In the genomic region with DNA sequence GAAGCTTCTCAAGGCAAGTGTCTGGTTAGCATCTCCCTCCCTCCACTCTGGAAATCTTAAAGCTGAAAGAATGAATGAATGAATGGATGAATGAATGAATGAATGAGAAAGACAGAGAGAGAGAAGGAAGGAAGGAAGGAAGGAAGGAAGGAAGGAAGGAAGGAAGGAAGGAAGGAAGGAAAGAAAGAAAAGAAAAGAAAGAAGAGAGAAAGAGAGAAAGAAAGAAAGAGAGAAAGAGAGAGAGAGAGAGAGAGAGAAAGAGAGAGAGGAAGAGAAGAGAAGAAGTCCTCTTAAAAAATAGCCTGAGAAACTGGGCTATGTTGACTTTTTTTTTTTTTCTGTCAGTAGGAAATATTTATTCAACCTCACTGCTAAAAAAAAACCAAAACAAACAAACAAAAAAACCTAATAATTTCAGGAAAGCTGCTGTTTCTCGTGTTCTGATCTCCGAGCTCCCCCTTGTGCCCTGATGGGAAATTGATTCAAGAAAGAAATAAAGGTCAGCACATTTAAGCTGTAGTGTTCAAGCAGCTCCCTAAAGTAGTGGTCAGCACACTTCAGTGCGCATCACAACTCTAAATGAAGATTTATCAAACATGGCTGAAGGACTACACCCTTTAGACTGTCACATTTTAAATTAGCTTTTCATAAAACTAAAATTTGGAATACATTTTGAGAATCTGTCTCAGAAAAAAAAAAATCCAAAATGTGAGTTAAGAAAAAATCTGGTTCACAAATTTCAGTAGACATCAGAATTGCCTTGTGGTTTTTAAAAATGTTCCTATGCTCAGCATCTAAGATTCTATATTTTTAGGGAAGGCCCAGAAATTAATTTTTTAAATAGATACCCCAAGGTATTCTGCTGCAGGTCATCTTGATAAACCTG, we compare ENCODE assay signal across 8 cellular contexts.
A peak's percentile ranks its signal among the peaks of the same experiment; 100 is the strongest.
DNase-seq lines count a peak whose midpoint lies in the region; ATAC-seq and TF ChIP-seq lines count a peak whose summit lies in the region.

No MANE protein-coding gene starts in this region.

- H3K36me3 Mint-ChIP-seq in chondrocyte (ENCODE audit: low read depth) (no peaks in the 10 kb centered on the region), neural crest cell (ENCODE audit: low read depth) (no peaks in the 10 kb centered on the region)
- H3K36me3 Mint-ChIP-seq in activated CD4-positive, alpha-beta memory T cell treated with anti-CD3 and anti-CD28 coated beads for 36 hours: no peaks in the 10 kb centered on the region

- no peaks in the 10 kb centered on the region for H3K4me1 Mint-ChIP-seq in chondrocyte (ENCODE audit: low read depth)
- H3K4me1 Mint-ChIP-seq in neural crest cell: no peaks in the 10 kb centered on the region
- H3K4me1 Mint-ChIP-seq in activated CD4-positive, alpha-beta memory T cell treated with anti-CD3 and anti-CD28 coated beads for 36 hours (ENCODE audit: low read depth): peaks cover 3% of the 10 kb centered on the region

- TF ChIP-seq CTCF in GM20000 (IDR thresholded peaks at IDR 0.05; ENCODE audit: extremely low read depth, missing control alignments) (peak; percentile 24), chondrocyte (IDR thresholded peaks at IDR 0.05) (peak; percentile 84), neural crest cell (conservative IDR thresholded peaks at IDR 0.05) (peak; percentile 73)

- intact Hi-C loops in activated CD4-positive, alpha-beta memory T cell treated with anti-CD3 and anti-CD28 coated beads for 36 hours (cut with micrococcal nuclease): no loop called here

- no peaks in the 10 kb centered on the region for H3K9me3 Mint-ChIP-seq in chondrocyte (ENCODE audit: low read depth)
- no peaks in the 10 kb centered on the region for H3K9me3 Mint-ChIP-seq in neural crest cell
- H3K9me3 Mint-ChIP-seq in activated CD4-positive, alpha-beta memory T cell treated with anti-CD3 and anti-CD28 coated beads for 36 hours: no peaks in the 10 kb centered on the region

- no peak for ATAC-seq in GM19324 (IDR thresholded peaks at IDR 0.05; ENCODE audit: low FRiP score, unreplicated experiment)

- H3K4me3 Mint-ChIP-seq in chondrocyte (ENCODE audit: unreplicated experiment) (no peak overlapping the region), neural crest cell (no peak overlapping the region)
- H3K4me3 Mint-ChIP-seq in activated CD4-positive, alpha-beta memory T cell treated with anti-CD3 and anti-CD28 coated beads for 36 hours: no peak overlapping the region

- POLR2A ChIA-PET in activated CD4-positive, alpha-beta memory T cell treated with anti-CD3 and anti-CD28 coated beads for 36 hours (lab: Charles Lee): no interaction called here

- H3K27ac Mint-ChIP-seq in chondrocyte (ENCODE audit: unreplicated experiment) (no peak overlapping the region), neural crest cell (ENCODE audit: unreplicated experiment) (no peak overlapping the region)
- no peak overlapping the region for H3K27ac Mint-ChIP-seq in activated CD4-positive, alpha-beta memory T cell treated with anti-CD3 and anti-CD28 coated beads for 36 hours

- DNase-seq in DMS53 treated with DMSO at 0.1 percent for 48 hours (lab: John Stamatoyannopoulos, UW; ENCODE audit: unreplicated experiment): peak; percentile 68
- DNase-seq in GM20000 (ENCODE audit: low spot score): peak; percentile 13
- DNase-seq in NCI-H1694 (lab: John Stamatoyannopoulos, UW): peak; percentile 6
- no peak for DNase-seq in chondrocyte (ENCODE audit: low spot score)
- peak; percentile 29 for DNase-seq in neural crest cell (ENCODE audit: low read depth, low spot score)
- no peak for DNase-seq in NCI-H446 treated with DMSO at 0.1 percent for 48 hours (lab: John Stamatoyannopoulos, UW)
- no peak for DNase-seq in activated CD4-positive, alpha-beta memory T cell treated with anti-CD3 and anti-CD28 coated beads for 36 hours

- H3K27me3 Mint-ChIP-seq in chondrocyte (ENCODE audit: low read depth): no peaks in the 10 kb centered on the region
- H3K27me3 Mint-ChIP-seq in neural crest cell (ENCODE audit: low read depth): no peaks in the 10 kb centered on the region
- no peaks in the 10 kb centered on the region for H3K27me3 Mint-ChIP-seq in activated CD4-positive, alpha-beta memory T cell treated with anti-CD3 and anti-CD28 coated beads for 36 hours

- CTCF ChIA-PET in activated CD4-positive, alpha-beta memory T cell treated with anti-CD3 and anti-CD28 coated beads for 36 hours (lab: Charles Lee): interaction anchor here (0.6 to 1.1 kb wide), 9 partner anchors 13 to 1867 kb away, joined by 3 to 5 read pairs (median 4); no protein-coding TSS in a partner anchor

Comparison
In these comparisons a context has a peak if more than half of its experiments do, and no peak if none do; other contexts are left out.
1. DNase-seq: peak in DMS53 treated with DMSO at 0.1 percent for 48 hours (single experiment), GM20000 (single experiment), NCI-H1694 (single experiment) and neural crest cell (single experiment); none in chondrocyte (single experiment), NCI-H446 treated with DMSO at 0.1 percent for 48 hours (single experiment) and activated CD4-positive, alpha-beta memory T cell treated with anti-CD3 and anti-CD28 coated beads for 36 hours (single experiment).
2. CTCF ChIP-seq: peak in every context shown above with its lines; median percentile 84 in chondrocyte; 73 in neural crest cell; 24 in GM20000.